Comparison of ENCODE assay signal across 29 cellular contexts in the genomic region with DNA sequence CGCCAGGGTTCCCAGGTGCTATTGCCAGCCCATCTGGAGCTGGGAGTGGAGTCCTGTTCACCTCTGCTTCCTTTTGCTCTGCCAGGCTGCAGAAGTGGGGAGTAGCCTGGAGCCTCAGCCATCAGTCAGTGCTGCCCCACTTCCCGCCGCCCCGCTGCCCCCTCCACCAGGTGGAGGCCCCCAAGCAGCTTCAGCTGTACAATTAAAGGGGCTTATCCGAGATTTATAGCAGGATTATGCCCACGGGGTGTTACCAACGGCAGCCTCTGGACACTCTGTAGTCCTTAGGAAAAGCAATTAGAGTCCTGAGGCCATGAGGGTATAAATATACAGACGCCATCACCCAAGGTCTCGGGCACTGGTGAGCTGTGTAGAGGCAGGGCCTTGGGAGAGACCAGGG. TPM values are rescaled to one million over a fixed set of nuclear protein-coding genes. Genes with fewer than 3 reads are reported as not detected.
"Had no signal": no experiment of that assay in that cellular context is flagged by ENCODE, and none has a peak within 500 bp of the region (broad histone marks: within the 10 kb centered on the region; RNA-seq: fewer than 3 reads in every experiment).

No MANE protein-coding gene starts in this region.

- ATAC-seq: left colon; left lung; natural killer cell; right lobe of liver; stimulated activated memory B cell treated with anti-CD40 and anti-IgM and Interleukin-4, amounts not matched to agents 10 μg/mL and 1 μg/mL and 100 μg/mL, for 72 hours; stimulated activated naive CD8-positive, alpha-beta T cell treated with anti-CD3 and anti-CD28 coated beads, Interleukin-15, amount 100 ng/mL, for 72 hours had no signal

- H3K27ac ChIP-seq: left lung, neural progenitor cell, ovary, right atrium auricular region, right lobe of liver, transverse colon, upper lobe of left lung, vagina had no signal

- H3K4me3 ChIP-seq: left lung, lung, neural progenitor cell, ovary, right atrium auricular region, right lobe of liver, smooth muscle cell, transverse colon, upper lobe of left lung, vagina had no signal

- H3K9me3 ChIP-seq: left lung, right atrium auricular region, right lobe of liver, transverse colon, upper lobe of left lung, vagina had no signal

- H3K27me3 ChIP-seq: neural progenitor cell, ovary, right atrium auricular region, right lobe of liver, vagina had no signal

- FAIRE-seq: islet of Langerhans, kidney had no signal

- DNase-seq: hippocampal formation; immature natural killer cell; kidney; left colon; left lung; mesendoderm; naive B cell; natural killer cell; nephron progenitor cell; ovary; right lobe of liver; stimulated activated CD4-positive, alpha-beta T cell treated with anti-CD3 and anti-CD28 coated beads, Interleukin-1b, Interleukin-23, amount 100 ng/mL, for 48 hours; stimulated activated CD4-positive, alpha-beta T cell treated with anti-CD3 and anti-CD28 coated beads, Interleukin-2, amount 100 ng/mL, for 48 hours; stimulated activated CD4-positive, alpha-beta T cell treated with anti-CD3 and anti-CD28 coated beads, Interleukin-4, amount 100 ng/mL, for 4 hours; stimulated activated CD8-positive, alpha-beta memory T cell treated with anti-CD3 and anti-CD28 coated beads, Interleukin-4, amount 100 ng/mL, for 48 hours; stimulated activated naive CD4-positive, alpha-beta T cell treated with Interleukin-2 at 50 U/mL for 16 hours; stimulated activated naive CD8-positive, alpha-beta T cell treated with anti-CD3 and anti-CD28 coated beads, Interleukin-15, amount 100 ng/mL, for 72 hours; substantia nigra; transverse colon; upper lobe of left lung had no signal

- H3K4me1 ChIP-seq: left lung, neural progenitor cell, right atrium auricular region, right lobe of liver, transverse colon, upper lobe of left lung, vagina had no signal

- H3K36me3 ChIP-seq: left lung, neural progenitor cell, ovary, right atrium auricular region, right lobe of liver, transverse colon, upper lobe of left lung, vagina had no signal

RNA-seq across cellular contexts. Expression of gene GRM4, which starts 55.4 kb away (rescaled TPM):
- total RNA-seq: kidney, left colon, left lung, liver, natural killer cell, pulmonary artery endothelial cell, right atrium auricular region, right lobe of liver, smooth muscle cell, transverse colon, vagina had no signal
